In the genomic region with DNA sequence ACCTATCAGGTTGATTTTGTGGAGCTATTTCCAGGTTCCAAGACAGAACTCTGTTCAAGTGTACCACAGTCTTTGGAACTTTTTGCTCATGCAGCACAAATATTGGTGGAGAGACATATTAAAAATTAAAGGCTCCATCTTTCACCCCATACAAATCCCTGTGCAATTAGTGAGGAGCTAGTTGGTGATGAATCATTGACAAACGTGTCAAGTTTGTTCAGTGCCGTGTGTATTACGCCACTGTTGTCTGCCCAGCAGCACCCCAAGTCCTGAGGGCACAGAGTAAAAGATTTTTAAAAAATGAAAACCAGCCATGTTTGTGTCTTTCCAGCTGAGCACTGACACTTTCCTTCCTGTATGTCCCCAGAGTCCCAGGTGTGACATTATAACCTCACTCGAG, we compare ENCODE assay signal across 23 cellular contexts. TPM values are rescaled to one million over a fixed set of nuclear protein-coding genes. Genes with fewer than 3 reads are reported as not detected.
"Had no signal": no experiment of that assay in that cellular context is flagged by ENCODE, and none has a peak within 500 bp of the region (broad histone marks: within the 10 kb centered on the region; RNA-seq: fewer than 3 reads in every experiment).

No MANE protein-coding gene starts in this region.

- H3K4me3 ChIP-seq: dorsolateral prefrontal cortex, lung, neural progenitor cell, prostate gland, right atrium auricular region, smooth muscle cell, tibial artery, upper lobe of left lung had no signal

- H3K9me3 ChIP-seq: prostate gland, right atrium auricular region, tibial artery, upper lobe of left lung had no signal

- H3K9me3 Mint-ChIP-seq: nephron; neural progenitor cell; stimulated activated naive CD8-positive, alpha-beta T cell treated with anti-CD3 and anti-CD28 coated beads, Interleukin-15, amount 100 ng/mL, for 72 hours had no signal

- H3K4me3 Mint-ChIP-seq: naive thymus-derived CD4-positive, alpha-beta T cell; stimulated activated naive CD8-positive, alpha-beta T cell treated with anti-CD3 and anti-CD28 coated beads, Interleukin-15, amount 100 ng/mL, for 72 hours had no signal

- DNase-seq: dorsolateral prefrontal cortex; effector CD4-positive, alpha-beta T cell; head of caudate nucleus; kidney; mesenchymal stem cell; midbrain; naive thymus-derived CD4-positive, alpha-beta T cell; stimulated activated CD4-positive, alpha-beta T cell treated with anti-CD3 and anti-CD28 coated beads, Interleukin-12 subunit alpha, Interleukin-12 subunit beta, amount 100 ng/mL, for 4 hours; stimulated activated CD4-positive, alpha-beta T cell treated with anti-CD3 and anti-CD28 coated beads, Interleukin-1b, Interleukin-23, amount 100 ng/mL, for 48 hours; stimulated activated CD4-positive, alpha-beta T cell treated with anti-CD3 and anti-CD28 coated beads, Interleukin-4, amount 100 ng/mL, for 1 hour; stimulated activated CD8-positive, alpha-beta memory T cell treated with anti-CD3 and anti-CD28 coated beads, Interleukin-4, amount 100 ng/mL, for 48 hours; stimulated activated naive CD4-positive, alpha-beta T cell; stimulated activated naive CD8-positive, alpha-beta T cell treated with anti-CD3 and anti-CD28 coated beads, Interleukin-15, amount 100 ng/mL, for 72 hours; tibial artery; upper lobe of left lung had no signal

- H3K27ac Mint-ChIP-seq: naive thymus-derived CD4-positive, alpha-beta T cell; stimulated activated naive CD8-positive, alpha-beta T cell treated with anti-CD3 and anti-CD28 coated beads, Interleukin-15, amount 100 ng/mL, for 72 hours had no signal

- H3K36me3 Mint-ChIP-seq: naive thymus-derived CD4-positive, alpha-beta T cell had no signal

- H3K9ac ChIP-seq: neural progenitor cell had no signal

- H3K36me3 ChIP-seq: neural progenitor cell, prostate gland had no signal

- H3K4me2 ChIP-seq: neural progenitor cell, smooth muscle cell had no signal

- ATAC-seq: left lobe of liver; naive thymus-derived CD4-positive, alpha-beta T cell; sciatic nerve; stimulated activated naive CD8-positive, alpha-beta T cell treated with anti-CD3 and anti-CD28 coated beads, Interleukin-15, amount 100 ng/mL, for 72 hours had no signal

- H3K27ac ChIP-seq: dorsolateral prefrontal cortex, neural progenitor cell, prostate gland, right atrium auricular region had no signal

- H3K4me1 ChIP-seq: prostate gland had no signal

- H3K27me3 ChIP-seq: right atrium auricular region, tibial artery, upper lobe of left lung had no signal

RNA-seq across cellular contexts. Expression of gene ATOH8, which starts 9.3 kb away (rescaled TPM):
- polyA plus RNA-seq: naive thymus-derived CD4-positive, alpha-beta T cell had no signal
